Comparison of ENCODE assay signal across 18 cellular contexts in the genomic region with DNA sequence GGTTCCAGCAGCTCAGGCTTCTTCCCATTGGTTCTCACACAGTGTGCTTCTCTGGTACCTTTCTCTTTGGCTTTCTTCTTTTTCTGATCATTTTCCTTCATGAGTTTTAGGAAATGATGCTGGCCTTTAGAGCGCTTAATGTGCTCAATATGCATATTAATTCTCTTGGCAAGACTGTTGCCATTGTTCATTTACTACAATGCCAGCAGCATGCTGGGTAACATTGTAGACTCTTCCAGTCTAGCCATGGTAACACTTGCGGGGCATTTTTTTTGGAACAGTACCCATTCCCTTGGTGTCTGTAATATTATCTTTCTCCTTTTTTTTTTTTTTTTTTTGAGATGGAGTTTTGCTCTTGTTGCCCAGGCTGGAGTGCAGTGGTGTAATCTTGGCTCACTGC. TPM values are rescaled to one million over a fixed set of nuclear protein-coding genes. Genes with fewer than 3 reads are reported as not detected.
A peak's percentile ranks its signal among the peaks of the same experiment; 100 is the strongest.
DNase-seq lines count a peak whose midpoint lies in the region; ATAC-seq and TF ChIP-seq lines count a peak whose summit lies in the region.
"Had no signal": no experiment of that assay in that cellular context is flagged by ENCODE, and none has a peak within 500 bp of the region (broad histone marks: within the 10 kb centered on the region; RNA-seq: fewer than 3 reads in every experiment).

No MANE protein-coding gene starts in this region.

- no peak for TF ChIP-seq POLR2A in thyroid gland (IDR thresholded peaks at IDR 0.05)

- peaks cover 29 to 42% of the 10 kb centered on the region in 2 donors for H3K4me1 ChIP-seq in thyroid gland

- H3K27ac ChIP-seq in caudate nucleus (ENCODE audit: low read depth, low read length) (peak overlapping the region; percentile 26), thyroid gland (no peak overlapping the region)

- DNase-seq in G401 (ENCODE audit: low spot score) (peak; percentile 38), caudate nucleus (lab: John Stamatoyannopoulos, UW) (peak in 11 of 61 donors; percentile 3 to 52 (median 22)), inferior parietal cortex (ENCODE audit: extremely low spot score) (peak; percentile 72), pons (ENCODE audit: low spot score) (peak; percentile 88), thyroid gland (no peak)
- no peak for DNase-seq in activated T-cell treated with anti-CD3 and anti-CD28 coated beads, Interleukin-2, amount 50 U/mL, for 1 hour
- DNase-seq in activated naive CD4-positive, alpha-beta T cell treated with anti-CD3 and anti-CD28 coated beads, Interleukin-2, amount 50 U/mL, for 16 hours = no peak
- DNase-seq: 8988T; Calu3; CD4-positive, alpha-beta T cell; DMS 273 treated with DMSO at 0.1 percent for 48 hours; HCEC 1CT; HFFc6 had no signal

- no peaks in the 10 kb centered on the region for H3K9me3 ChIP-seq in thyroid gland

- no peak for TF ChIP-seq CTCF in thyroid gland (IDR thresholded peaks at IDR 0.05)

- in situ Hi-C loops in G401 (cut with HindIII; ENCODE audit: low sequenced_read_pairs) = no loop called here

- H3K4me3 ChIP-seq in thyroid gland (replicated peaks in 1 of 3) = no peak overlapping the region
- H3K4me3 ChIP-seq: GM12878 had no signal

- WGBS in thyroid gland, 2 donors = 90 to 94% methylated on average over 2 of the region's 2 CpGs

- no peaks in the 10 kb centered on the region for H3K27me3 ChIP-seq in thyroid gland

- intact Hi-C loops in thyroid gland (cut with DNase I) = no loop called here

- H3K36me3 ChIP-seq in thyroid gland = no peaks in the 10 kb centered on the region

- no peak for ATAC-seq in GM21737 (IDR thresholded peaks at IDR 0.05; ENCODE audit: unreplicated experiment)
- ATAC-seq: GM12878 had no signal

RNA-seq across cellular contexts. Expression of gene UBE4B, which starts 21.7 kb away (rescaled TPM):
- total RNA-seq in G401 (2014; rRNA removed; shearing (Covaris generic)) = 82.1 and 101 TPM in 2 replicates
- total RNA-seq in thyroid gland = 10 to 100 TPM; 64.0 to 89.0 (median 71.0) TPM

RNA-seq across cellular contexts. Expression of gene RBP7, which starts 57.4 kb away (rescaled TPM):
- 4.4 and 9.2 TPM in 2 replicates for total RNA-seq in G401 (2014; rRNA removed; shearing (Covaris generic))
- 10 to 100 TPM in 3 of 4 donors, 1 to 10 TPM in 1; 7.2 to 39.8 (median 32.8) TPM for total RNA-seq in thyroid gland
- total RNA-seq: B cell, Daoy, GM12878, H4 had no signal

Comparison
In these comparisons a context has a peak if more than half of its experiments do, and no peak if none do; other contexts are left out.
1. DNase-seq: peak in G401 (single experiment), inferior parietal cortex (single experiment) and pons (single experiment); none in activated T-cell treated with anti-CD3 and anti-CD28 coated beads, Interleukin-2, amount 50 U/mL, for 1 hour (single experiment), activated naive CD4-positive, alpha-beta T cell treated with anti-CD3 and anti-CD28 coated beads, Interleukin-2, amount 50 U/mL, for 16 hours (single experiment) and thyroid gland (0 of 2).